22 cellular contexts compared by ENCODE assay signal in genomic region chrX:113919387-113919786, GRCh38.
"Had no signal": no experiment of that assay in that cellular context is flagged by ENCODE, and none has a peak within 500 bp of the region (broad histone marks: within the 10 kb centered on the region; RNA-seq: fewer than 3 reads in every experiment).

No MANE protein-coding gene starts in this region.

- DNase-seq: activated B cell treated with CpG ODN at 0.5 μM for 24 hours; activated CD4-positive, alpha-beta T cell treated with anti-CD3 and anti-CD28 coated beads for 1 hour; activated CD4-positive, alpha-beta T cell treated with anti-CD3 and anti-CD28 coated beads, Interleukin-2, amount 10 ng/mL, durations not matched to agents 24 days and 14 days; activated CD4-positive, alpha-beta T cell treated with anti-CD3 and anti-CD28 coated beads, Interleukin-2, amount 50 U/mL, for 48 hours; activated CD8-positive, alpha-beta memory T cell treated with anti-CD3 and anti-CD28 coated beads, Interleukin-2, amount 10 ng/mL, durations not matched to agents 7 days and 5 days; activated effector memory CD4-positive, alpha-beta T cell treated with Interleukin-2 at 50 U/mL for 16 hours; activated naive CD4-positive, alpha-beta T cell; activated T-cell treated with anti-CD3 and anti-CD28 coated beads, Interleukin-2, amount 50 U/mL, for 24 hours; cerebellar nuclear complex; KG1; NCI-H1092; NCI-H1417; NCI-H1694; NCI-H2029; NCI-H446; NCI-H524; RPMI8226; T-cell; T-helper 2 cell; T1000 had no signal

- H3K4me3 ChIP-seq: SK-N-MC had no signal

- FAIRE-seq: TTC549 had no signal

- H3K27ac ChIP-seq: SK-N-MC had no signal
